1 cellular context compared by ENCODE assay signal in genomic region chr3:42377681-42378080, GRCh38.
A peak's percentile ranks its signal among the peaks of the same experiment; 100 is the strongest.
TF ChIP-seq lines count a peak whose summit lies in the region.

No MANE protein-coding gene starts in this region.

TF ChIP-seq in HepG2, 621 proteins besides CTCF, POLR2A, EP300 and RAD21 (continued from another document):
- TF ChIP-seq, protein P1, sequence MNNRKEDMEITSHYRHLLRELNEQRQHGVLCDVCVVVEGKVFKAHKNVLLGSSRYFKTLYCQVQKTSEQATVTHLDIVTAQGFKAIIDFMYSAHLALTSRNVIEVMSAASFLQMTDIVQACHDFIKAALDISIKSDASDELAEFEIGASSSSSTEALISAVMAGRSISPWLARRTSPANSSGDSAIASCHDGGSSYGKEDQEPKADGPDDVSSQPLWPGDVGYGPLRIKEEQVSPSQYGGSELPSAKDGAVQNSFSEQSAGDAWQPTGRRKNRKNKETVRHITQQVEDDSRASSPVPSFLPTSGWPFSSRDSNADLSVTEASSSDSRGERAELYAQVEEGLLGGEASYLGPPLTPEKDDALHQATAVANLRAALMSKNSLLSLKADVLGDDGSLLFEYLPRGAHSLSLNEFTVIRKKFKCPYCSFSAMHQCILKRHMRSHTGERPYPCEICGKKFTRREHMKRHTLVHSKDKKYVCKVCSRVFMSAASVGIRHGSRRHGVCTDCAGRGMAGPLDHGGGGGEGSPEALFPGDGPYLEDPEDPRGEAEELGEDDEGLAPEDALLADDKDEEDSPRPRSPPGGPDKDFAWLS (CRISPR knock-in tag; IDR thresholded peaks at IDR 0.05; ENCODE audit: borderline replicate concordance) = no peak
- no peak for TF ChIP-seq SMAD9 (CRISPR knock-in tag; IDR thresholded peaks at IDR 0.05)
- TF ChIP-seq NFE2L2 (IDR thresholded peaks at IDR 0.05; ENCODE audit: low read length) = peak; percentile 14; the same call in 1 of the 2 replicates
- no peak for TF ChIP-seq SRF (IDR thresholded peaks at IDR 0.05; ENCODE audit: low read depth, low read length)
- TF ChIP-seq MAFK (conservative IDR thresholded peaks at IDR 0.05 in 1 of 2, IDR thresholded peaks at IDR 0.05 in 1 of 2; ENCODE audit: low read length in 2 of 2) = 0 out of 4 replicates have a peak, but pooled peaks of 1 of the 2 experiments have one; percentile 6
